Comparison of ENCODE assay signal across 10 cellular contexts in genomic region chr13:41613984-41614581, GRCh38.
A peak's percentile ranks its signal among the peaks of the same experiment; 100 is the strongest.
DNase-seq lines count a peak whose midpoint lies in the region; ATAC-seq and TF ChIP-seq lines count a peak whose summit lies in the region.
"Had no signal": no experiment of that assay in that cellular context is flagged by ENCODE, and none has a peak within 500 bp of the region (broad histone marks: within the 10 kb centered on the region; RNA-seq: fewer than 3 reads in every experiment).

No MANE protein-coding gene starts in this region.

- H3K27me3 ChIP-seq in heart right ventricle (no peaks in the 10 kb centered on the region), psoas muscle (ENCODE audit: insufficient read depth in 3 of 3, low read length in 2 of 3) (no peaks in the 10 kb centered on the region)

- peaks cover 42% of the 10 kb centered on the region for H3K36me3 Mint-ChIP-seq in brain

- no peak overlapping the region for H3K4me3 ChIP-seq in heart right ventricle
- H3K4me3 ChIP-seq in psoas muscle = no peak overlapping the region

- peaks cover 4 to 8% (median 5%) of the 10 kb centered on the region in 5 experiments for H3K9me3 Mint-ChIP-seq in brain
- H3K9me3 Mint-ChIP-seq in stimulated activated naive CD8-positive, alpha-beta T cell treated with anti-CD3 and anti-CD28 coated beads, Interleukin-15, amount 100 ng/mL, for 72 hours = peaks cover 0 to 2% of the 10 kb centered on the region in 2 donors
- H3K9me3 Mint-ChIP-seq: CD4-positive, CD25-positive, alpha-beta regulatory T cell had no signal

- H3K27me3 Mint-ChIP-seq in brain = no peaks in the 10 kb centered on the region
- no peaks in the 10 kb centered on the region for H3K27me3 Mint-ChIP-seq in stimulated activated naive CD8-positive, alpha-beta T cell treated with anti-CD3 and anti-CD28 coated beads, Interleukin-15, amount 100 ng/mL, for 72 hours
- H3K27me3 Mint-ChIP-seq: CD4-positive, CD25-positive, alpha-beta regulatory T cell had no signal

- peak overlapping the region; percentile 28 to 87 (median 72) for H3K27ac ChIP-seq in heart right ventricle
- H3K27ac ChIP-seq in psoas muscle = peak overlapping the region; percentile 39

- TF ChIP-seq CTCF in brain (conservative IDR thresholded peaks at IDR 0.05) (no peak), heart right ventricle (IDR thresholded peaks at IDR 0.05) (no peak), psoas muscle (IDR thresholded peaks at IDR 0.05) (no peak)

- H3K4me1 Mint-ChIP-seq in brain = peaks cover 15% of the 10 kb centered on the region
- H3K4me1 Mint-ChIP-seq in stimulated activated naive CD8-positive, alpha-beta T cell treated with anti-CD3 and anti-CD28 coated beads, Interleukin-15, amount 100 ng/mL, for 72 hours = no peaks in the 10 kb centered on the region

- H3K36me3 ChIP-seq in heart right ventricle (peaks cover 0 to 29% (median 0%) of the 10 kb centered on the region in 9 donors), psoas muscle (ENCODE audit: insufficient read depth in 1 of 2, low read depth in 1 of 2) (peaks cover 3 to 36% of the 10 kb centered on the region in 2 donors)

- peak overlapping the region in 1 of 5 experiments; percentile 18 for H3K4me3 Mint-ChIP-seq in brain
- no peak overlapping the region for H3K4me3 Mint-ChIP-seq in stimulated activated naive CD8-positive, alpha-beta T cell treated with anti-CD3 and anti-CD28 coated beads, Interleukin-15, amount 100 ng/mL, for 72 hours

- H3K4me1 ChIP-seq in heart right ventricle = peaks cover 13 to 54% (median 40%) of the 10 kb centered on the region in 9 donors
- peaks cover 5% of the 10 kb centered on the region for H3K4me1 ChIP-seq in psoas muscle

- H3K9me3 ChIP-seq in heart right ventricle (peaks cover 0 to 8% (median 0%) of the 10 kb centered on the region in 11 donors), psoas muscle (peaks cover 4% of the 10 kb centered on the region)

- ATAC-seq in heart right ventricle (peak; percentile 90 to 96 (median 93)), psoas muscle (peak; percentile 51 to 78 (median 72)), GM18858 (IDR thresholded peaks at IDR 0.05; ENCODE audit: unreplicated experiment) (no peak), GM19467 (IDR thresholded peaks at IDR 0.05; ENCODE audit: unreplicated experiment) (no peak), HG02610 (IDR thresholded peaks at IDR 0.05; ENCODE audit: unreplicated experiment) (no peak)
- no peak for ATAC-seq in stimulated activated naive CD8-positive, alpha-beta T cell treated with anti-CD3 and anti-CD28 coated beads, Interleukin-15, amount 100 ng/mL, for 72 hours

- intact Hi-C loops in heart right ventricle (cut with DNase I) (loop anchor here in 5 of 10 donors (2.0 to 10.0 kb wide), 8 partner anchors 33 to 157 kb away; partner anchors contain the start of gene RGCC (in 2 of the 5)), psoas muscle (cut with DNase I) (loop anchor here in 1 of 2 donors (5.0 kb wide), 1 partner anchor 33 kb away; no protein-coding TSS in a partner anchor)

- DNase-seq in COLO829 (ENCODE audit: low spot score) (peak; percentile 68), heart right ventricle (peak; percentile 48 to 77), psoas muscle (peak; percentile 55 to 68)
- no peak for DNase-seq in stimulated activated naive CD8-positive, alpha-beta T cell treated with anti-CD3 and anti-CD28 coated beads, Interleukin-15, amount 100 ng/mL, for 72 hours
- DNase-seq: CD4-positive, CD25-positive, alpha-beta regulatory T cell; stimulated activated CD4-positive, alpha-beta T cell treated with anti-CD3 and anti-CD28 coated beads, Interleukin-4, amount 100 ng/mL, for 1 hour had no signal

- WGBS in heart right ventricle, 2 donors = 14 to 16% methylated on average over 12 of the region's 12 CpGs
- 16 to 30% (median 24%) methylated on average over 12 of the region's 12 CpGs for WGBS in psoas muscle, 3 donors

- H3K27ac Mint-ChIP-seq in brain = peak overlapping the region in 3 of 5 experiments; percentile 70 to 87 (median 84)
- H3K27ac Mint-ChIP-seq in stimulated activated naive CD8-positive, alpha-beta T cell treated with anti-CD3 and anti-CD28 coated beads, Interleukin-15, amount 100 ng/mL, for 72 hours = no peak overlapping the region

Comparison
In these comparisons a context has a peak if more than half of its experiments do, and no peak if none do; other contexts are left out.
1. DNase-seq: peak in COLO829 (single experiment), heart right ventricle (2 of 2) and psoas muscle (2 of 2); none in stimulated activated naive CD8-positive, alpha-beta T cell treated with anti-CD3 and anti-CD28 coated beads, Interleukin-15, amount 100 ng/mL, for 72 hours (0 of 2).
2. H3K27ac Mint-ChIP-seq: peak in brain (3 of 5); none in stimulated activated naive CD8-positive, alpha-beta T cell treated with anti-CD3 and anti-CD28 coated beads, Interleukin-15, amount 100 ng/mL, for 72 hours (0 of 2).
3. ATAC-seq: peak in heart right ventricle (8 of 8) and psoas muscle (4 of 4); none in GM18858 (single experiment), GM19467 (single experiment), stimulated activated naive CD8-positive, alpha-beta T cell treated with anti-CD3 and anti-CD28 coated beads, Interleukin-15, amount 100 ng/mL, for 72 hours (single experiment) and HG02610 (single experiment).